Comparison of ENCODE assay signal across 8 cellular contexts in genomic region chr17:3845754-3846738, GRCh38. TPM values are rescaled to one million over a fixed set of nuclear protein-coding genes. Genes with fewer than 3 reads are reported as not detected.
A peak's percentile ranks its signal among the peaks of the same experiment; 100 is the strongest.
DNase-seq lines count a peak whose midpoint lies in the region; ATAC-seq and TF ChIP-seq lines count a peak whose summit lies in the region.

NCBP3 (minus strand) TSS chr17:3846246; CDS start chr17:3846223, 23 bp downstream.

- peak within 1 kb of the TSS; percentile 87 for H2AFZ ChIP-seq in PC-3 (ENCODE audit: low read length)

- H3K36me3 ChIP-seq in PC-3 (ENCODE audit: low read depth, low read length) (no peaks in the 10 kb centered on the region; the same call in 1 of the 2 replicates), mucosa of stomach (ENCODE audit: control insufficient read depth, insufficient read depth, low read length) (no peaks in the 10 kb centered on the region)

- TF ChIP-seq EP300 in Ishikawa (IDR thresholded peaks at IDR 0.05; ENCODE audit: borderline replicate concordance) = no peak; the same call in 1 of the 2 replicates

- CTCF ChIA-PET in PC-3 (lab: Charles Lee) = interaction anchor here (0.6 to 1.3 kb wide), 10 partner anchors 13 to 1364 kb away, joined by 3 to 8 read pairs (median 4); partner anchors contain the start of gene CAMKK1

- TF ChIP-seq RAD21 in Ishikawa (IDR thresholded peaks at IDR 0.05; ENCODE audit: low read depth) = peak; percentile 17; the same call in 1 of the 2 replicates

- DNase-seq in DMS79 (lab: John Stamatoyannopoulos, UW) (peak; percentile 83), PC-3 (peak; percentile 91), erythroblast (lab: John Stamatoyannopoulos, UW) (peak; percentile 97 to 99)
- DNase-seq in activated T-cell treated with anti-CD3 and anti-CD28 coated beads, Interleukin-2, amount 50 U/mL, for 1 hour = peak; percentile 93
- peak; percentile 77 to 78 for DNase-seq in stimulated activated CD8-positive, alpha-beta memory T cell treated with anti-CD3 and anti-CD28 coated beads, Interleukin-7, amount 100 ng/mL, for 1 hour (ENCODE audit: low read depth in 2 of 2)

- no peaks in the 10 kb centered on the region for H3K4me1 ChIP-seq in PC-3 (ENCODE audit: insufficient read depth, low read length)
- peaks cover 10% of the 10 kb centered on the region for H3K4me1 ChIP-seq in mucosa of stomach (ENCODE audit: control insufficient read depth, insufficient read depth, low read length)

- no peaks in the 10 kb centered on the region for H3K9me3 ChIP-seq in PC-3 (ENCODE audit: low read length)
- H3K9me3 ChIP-seq in mucosa of stomach (ENCODE audit: control insufficient read depth, low read length) = no peaks in the 10 kb centered on the region

- peak within 1 kb of the TSS; percentile 93 for H3K4me2 ChIP-seq in PC-3 (ENCODE audit: low read length)

- ATAC-seq in GM21576 (IDR thresholded peaks at IDR 0.05; ENCODE audit: unreplicated experiment) (peak; percentile 84), PC-3 (peak; percentile 97)

- POLR2A ChIA-PET in PC-3 (lab: Charles Lee; ENCODE audit: unreplicated experiment) = interaction anchor here (0.5 to 0.6 kb wide), 2 partner anchors 56 to 229 kb away, joined by 3 read pairs; no protein-coding TSS in a partner anchor

- peaks cover 29% of the 10 kb centered on the region for H3K79me2 ChIP-seq in PC-3 (ENCODE audit: low read length)

- peak; percentile 83 for TF ChIP-seq POLR2A in erythroblast (IDR thresholded peaks at IDR 0.05; ENCODE audit: low read length)

- H4K20me1 ChIP-seq in PC-3 (ENCODE audit: low read length) = 0 out of 2 replicates have a peak, but pooled peaks cover 4% of the 10 kb centered on the region

- H3K4me3 ChIP-seq in PC-3 (ENCODE audit: low read length) (peak within 1 kb of the TSS; percentile 94), mucosa of stomach (ENCODE audit: low read length) (peak within 1 kb of the TSS; percentile 4)

- H3K27me3 ChIP-seq in PC-3 (ENCODE audit: low read length) = no peaks in the 10 kb centered on the region
- H3K27me3 ChIP-seq in mucosa of stomach (ENCODE audit: control insufficient read depth, insufficient read depth, low read length) = no peaks in the 10 kb centered on the region

- no peaks in the 10 kb centered on the region for H3K9me2 ChIP-seq in PC-3 (replicated peaks; ENCODE audit: low read length)

- no peaks in the 10 kb centered on the region for H3F3A ChIP-seq in PC-3 (ENCODE audit: low read length, unreplicated experiment)

- H3K9ac ChIP-seq in PC-3 (ENCODE audit: low read length) = peak within 1 kb of the TSS; percentile 98
- peak within 1 kb of the TSS; percentile 96 for H3K9ac ChIP-seq in mucosa of stomach (ENCODE audit: low read length)

- peak; percentile 75 for TF ChIP-seq CTCF in PC-3 (conservative IDR thresholded peaks at IDR 0.05; ENCODE audit: low read depth, low read length)

- no TSS peak for BruUV-seq in PC-3 (replicated peaks; lab: Mats Ljungman, UMichigan)

- 0 out of 2 replicates have a peak within 1 kb of the TSS, but pooled peaks have one; percentile 25 for H3K27ac ChIP-seq in PC-3 (ENCODE audit: low read length)

- intact Hi-C loops in PC-3 (cut with micrococcal nuclease) = no loop called here

TF ChIP-seq in Ishikawa, 13 proteins besides CTCF, POLR2A, EP300 and RAD21:
- TF ChIP-seq CREB1 (IDR thresholded peaks at IDR 0.05; ENCODE audit: low read depth) = 0 out of 2 replicates have a peak, but pooled peaks have one; percentile 26
- peak; percentile 54 for TF ChIP-seq EGR1 (IDR thresholded peaks at IDR 0.05)
- no peak; the same call in 1 of the 2 replicates for TF ChIP-seq MAX (IDR thresholded peaks at IDR 0.05)
- TF ChIP-seq NFIC (IDR thresholded peaks at IDR 0.05) = no peak
- peak; percentile 2; the same call in 1 of the 2 replicates for TF ChIP-seq CEBPB (IDR thresholded peaks at IDR 0.05)
- peak; percentile 63; the same call in 1 of the 2 replicates for TF ChIP-seq ZBTB7A (IDR thresholded peaks at IDR 0.05; ENCODE audit: low read depth)
- peak; percentile 93 for TF ChIP-seq YY1 (IDR thresholded peaks at IDR 0.05; ENCODE audit: low read depth)
- TF ChIP-seq TEAD4 (IDR thresholded peaks at IDR 0.05) = no peak
- no peak for TF ChIP-seq FOXM1 (IDR thresholded peaks at IDR 0.05; ENCODE audit: borderline replicate concordance, low read depth)
- peak; percentile 91 for TF ChIP-seq TAF1 (IDR thresholded peaks at IDR 0.05; ENCODE audit: low read depth)
- peak; percentile 74; the same call in 1 of the 2 replicates for TF ChIP-seq TCF12 (IDR thresholded peaks at IDR 0.05; ENCODE audit: low read depth)
TF ChIP-seq in Ishikawa: peak in this region for 7.

RNA-seq across cellular contexts. Expression of gene NCBP3, which starts in this region (rescaled TPM):
- 17.3 and 21.0 TPM in 2 replicates for total RNA-seq in PC-3 (2014; rRNA removed)

Comparison
In these comparisons a context has a peak if more than half of its experiments do, and no peak if none do; other contexts are left out.
1. Peak in every context shown above with its lines: DNase-seq, ATAC-seq, H3K4me3 ChIP-seq and H3K27ac ChIP-seq.